Comparison of ENCODE assay signal across 8 cellular contexts in the genomic region with DNA sequence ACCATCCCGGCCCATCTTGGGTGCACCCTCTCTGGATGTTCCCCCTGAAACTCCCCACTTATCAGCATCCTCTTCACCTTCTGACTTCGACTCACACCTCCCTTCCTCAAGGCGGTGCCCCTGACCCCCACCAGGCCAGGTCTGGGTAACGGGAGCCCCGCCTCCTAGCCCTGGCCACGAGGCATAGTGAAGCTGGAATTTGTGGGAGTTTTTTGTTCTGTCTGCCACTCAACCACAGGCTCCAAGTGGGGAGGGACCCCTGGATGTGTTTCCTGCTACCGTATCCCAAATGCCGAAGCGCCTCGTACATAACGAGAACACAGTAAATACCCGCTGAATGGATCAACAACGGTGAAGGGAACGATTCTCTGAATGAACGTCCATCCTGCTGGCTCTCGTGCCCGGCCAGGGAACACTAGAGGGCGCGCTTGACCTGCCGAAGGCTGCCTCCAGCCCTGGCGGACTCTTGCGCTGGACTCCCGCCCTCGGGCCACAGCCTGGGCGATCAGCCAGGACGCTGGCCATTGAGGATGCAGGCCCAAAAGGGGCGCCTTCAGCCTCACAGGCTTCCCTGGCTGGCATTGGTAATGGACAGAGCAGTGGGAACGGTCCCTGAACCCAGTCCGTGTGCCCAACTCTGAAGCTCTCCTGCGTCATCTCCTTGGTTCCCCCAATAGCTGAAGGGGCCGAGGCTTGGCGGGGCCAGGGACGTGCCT. TPM values are rescaled to one million over a fixed set of nuclear protein-coding genes. Genes with fewer than 3 reads are reported as not detected.
DNase-seq lines count a peak whose midpoint lies in the region; ATAC-seq and TF ChIP-seq lines count a peak whose summit lies in the region.

No MANE protein-coding gene starts in this region.

- peak; percentile 76 for ATAC-seq in GM21723 (IDR thresholded peaks at IDR 0.05; ENCODE audit: unreplicated experiment)
- no peak for ATAC-seq in GM19467 (IDR thresholded peaks at IDR 0.05; ENCODE audit: unreplicated experiment)

- H3K27me3 Mint-ChIP-seq in CD14-positive monocyte (ENCODE audit: low read depth in 3 of 3), result peaks cover 0 to 3% (median 2%) of the 10 kb centered on the region in 3 donors

- WGBS in lower leg skin, 2 donors, result 15 to 35% methylated on average over 17 to 33 of the region's 33 CpGs

- peaks cover 8% of the 10 kb centered on the region for H3K4me1 Mint-ChIP-seq in CD14-positive monocyte

- TF ChIP-seq CTCF in CD14-positive monocyte (IDR thresholded peaks at IDR 0.05), result peak; percentile 93
- TF ChIP-seq CTCF in lower leg skin (IDR thresholded peaks at IDR 0.05), result peak in 1 of 3 donors; percentile 64

- H3K9me3 Mint-ChIP-seq in CD14-positive monocyte, result peaks cover 11 to 20% (median 17%) of the 10 kb centered on the region in 7 donors

- no peak overlapping the region for H3K4me3 ChIP-seq in lower leg skin (ENCODE audit: low read depth, poor library complexity, severe bottlenecking)

- TF ChIP-seq POLR2A in lower leg skin (IDR thresholded peaks at IDR 0.05), result no peak

- no peak overlapping the region for H3K27ac Mint-ChIP-seq in CD14-positive monocyte

- DNase-seq in CD14-positive monocyte (ENCODE audit: low spot score) (peak; percentile 73), NCI-H2227 treated with DMSO at 0.1 percent for 48 hours (lab: John Stamatoyannopoulos, UW) (peak; percentile 50), dermis microvascular lymphatic vessel endothelial cell (ENCODE audit: low read depth in 2 of 2) (peak; percentile 62 to 74), lower leg skin (ENCODE audit: low spot score in 2 of 2) (peak; percentile 74 to 96)
- peak; percentile 55 for DNase-seq in activated CD4-positive, alpha-beta T cell treated with anti-CD3 and anti-CD28 coated beads, Interleukin-2, amount 50 U/mL, for 1 hour
- peak; percentile 6 to 48 (median 13) for DNase-seq in stimulated activated CD4-positive, alpha-beta T cell treated with anti-CD3 and anti-CD28 coated beads, TNF-alpha, amount 100 ng/mL, for 4 hours (ENCODE audit: low read depth in 3 of 3)

- H3K36me3 Mint-ChIP-seq in CD14-positive monocyte, result no peaks in the 10 kb centered on the region

- peak overlapping the region in 1 of 2 donors; percentile 57 for H3K4me3 Mint-ChIP-seq in CD14-positive monocyte

- intact Hi-C loops in CD14-positive monocyte (cut with micrococcal nuclease) (loop anchor here (2.0 to 5.0 kb wide), 4 partner anchors 271 to 562 kb away; a partner anchor contains a TSS), lower leg skin (cut with DNase I; ENCODE audit: low total_unique reads) (loop anchor here (5.0 to 10.0 kb wide), 2 partner anchors 275 to 312 kb away; a partner anchor contains a TSS)

RNA-seq across cellular contexts. Expression of a gene that starts 47.3 kb away (rescaled TPM):
- polyA plus RNA-seq in CD14-positive monocyte, result 10 to 100 TPM; 39.2 to 43.0 TPM
- total RNA-seq in dermis microvascular lymphatic vessel endothelial cell (28.4 and 45.5 TPM in 2 replicates), lower leg skin (10 to 100 TPM; 29.3 to 45.7 (median 31.8) TPM)

Comparison
In these comparisons a context has a peak if more than half of its experiments do, and no peak if none do; other contexts are left out.
1. DNase-seq: peak in every context shown above with its lines; median percentile 85 in lower leg skin; 73 in CD14-positive monocyte; 68 in dermis microvascular lymphatic vessel endothelial cell; 55 in activated CD4-positive, alpha-beta T cell treated with anti-CD3 and anti-CD28 coated beads, Interleukin-2, amount 50 U/mL, for 1 hour; 50 in NCI-H2227 treated with DMSO at 0.1 percent for 48 hours; 13 in stimulated activated CD4-positive, alpha-beta T cell treated with anti-CD3 and anti-CD28 coated beads, TNF-alpha, amount 100 ng/mL, for 4 hours.